In genomic region chr5:139685886-139686285, GRCh38 we compare ENCODE assay signal across 1 cellular context.
TF ChIP-seq lines count a peak whose summit lies in the region.

No MANE protein-coding gene starts in this region.

TF ChIP-seq in WTC11, 78 proteins besides CTCF, POLR2A, EP300 and RAD21 (continued from another document):
- TF ChIP-seq, protein P1, sequence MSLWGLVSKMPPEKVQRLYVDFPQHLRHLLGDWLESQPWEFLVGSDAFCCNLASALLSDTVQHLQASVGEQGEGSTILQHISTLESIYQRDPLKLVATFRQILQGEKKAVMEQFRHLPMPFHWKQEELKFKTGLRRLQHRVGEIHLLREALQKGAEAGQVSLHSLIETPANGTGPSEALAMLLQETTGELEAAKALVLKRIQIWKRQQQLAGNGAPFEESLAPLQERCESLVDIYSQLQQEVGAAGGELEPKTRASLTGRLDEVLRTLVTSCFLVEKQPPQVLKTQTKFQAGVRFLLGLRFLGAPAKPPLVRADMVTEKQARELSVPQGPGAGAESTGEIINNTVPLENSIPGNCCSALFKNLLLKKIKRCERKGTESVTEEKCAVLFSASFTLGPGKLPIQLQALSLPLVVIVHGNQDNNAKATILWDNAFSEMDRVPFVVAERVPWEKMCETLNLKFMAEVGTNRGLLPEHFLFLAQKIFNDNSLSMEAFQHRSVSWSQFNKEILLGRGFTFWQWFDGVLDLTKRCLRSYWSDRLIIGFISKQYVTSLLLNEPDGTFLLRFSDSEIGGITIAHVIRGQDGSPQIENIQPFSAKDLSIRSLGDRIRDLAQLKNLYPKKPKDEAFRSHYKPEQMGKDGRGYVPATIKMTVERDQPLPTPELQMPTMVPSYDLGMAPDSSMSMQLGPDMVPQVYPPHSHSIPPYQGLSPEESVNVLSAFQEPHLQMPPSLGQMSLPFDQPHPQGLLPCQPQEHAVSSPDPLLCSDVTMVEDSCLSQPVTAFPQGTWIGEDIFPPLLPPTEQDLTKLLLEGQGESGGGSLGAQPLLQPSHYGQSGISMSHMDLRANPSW (CRISPR knock-in tag; conservative IDR thresholded peaks at IDR 0.05; ENCODE audit: low read depth), result no peak
